Comparison of ENCODE assay signal across 15 cellular contexts in genomic region chr13:113769106-113769505, GRCh38. TPM values are rescaled to one million over a fixed set of nuclear protein-coding genes. Genes with fewer than 3 reads are reported as not detected.
DNase-seq lines count a peak whose midpoint lies in the region; ATAC-seq and TF ChIP-seq lines count a peak whose summit lies in the region.
"Had no signal": no experiment of that assay in that cellular context is flagged by ENCODE, and none has a peak within 500 bp of the region (broad histone marks: within the 10 kb centered on the region; RNA-seq: fewer than 3 reads in every experiment).

No MANE protein-coding gene starts in this region.

- H3K4me1 ChIP-seq in endodermal cell (ENCODE audit: control insufficient read depth, insufficient read depth, low read length), result no peaks in the 10 kb centered on the region
- no peaks in the 10 kb centered on the region for H3K4me1 ChIP-seq in aorta (ENCODE audit: control insufficient read depth in 1 of 2, insufficient read depth in 2 of 2, low read length in 2 of 2)

- no peak overlapping the region for H3K4me3 Mint-ChIP-seq in endodermal cell
- H3K4me3 Mint-ChIP-seq: CD4-positive, alpha-beta T cell had no signal

- 89 to 93% methylated on average over 5 of the region's 5 CpGs for WGBS in endodermal cell (ENCODE audit: insufficient coverage in 1 of 2, insufficient read length in 1 of 2), 2 experiments
- WGBS in aorta, 2 donors, result 85 to 91% methylated on average over 5 of the region's 5 CpGs

- no peak overlapping the region for H3K27ac Mint-ChIP-seq in endodermal cell
- H3K27ac Mint-ChIP-seq: CD4-positive, alpha-beta T cell had no signal

- H3K9ac ChIP-seq in endodermal cell (ENCODE audit: extremely low read depth, low read length, poor library complexity, severe bottlenecking), result no peak overlapping the region
- H3K9ac ChIP-seq: GM23248 had no signal

- no peaks in the 10 kb centered on the region for H3K27me3 ChIP-seq in endodermal cell (ENCODE audit: control insufficient read depth, insufficient read depth, low read length, poor library complexity, severe bottlenecking)
- no peaks in the 10 kb centered on the region for H3K27me3 ChIP-seq in aorta (ENCODE audit: control insufficient read depth in 1 of 2, insufficient read depth in 2 of 2, low read length in 1 of 2)

- peaks cover 1% of the 10 kb centered on the region for H3K27me3 Mint-ChIP-seq in endodermal cell (ENCODE audit: insufficient read depth)

- peak; percentile 41 for DNase-seq in activated effector memory CD4-positive, alpha-beta T cell treated with anti-CD3 and anti-CD28 coated beads, Interleukin-2, amount 50 U/mL, for 16 hours
- DNase-seq in activated effector memory CD4-positive, alpha-beta T cell treated with Interleukin-2 at 50 U/mL for 16 hours, result no peak
- peak; percentile 15 for DNase-seq in endodermal cell
- peak; percentile 64 for DNase-seq in posterior vena cava (ENCODE audit: low spot score)
- no peak for DNase-seq in NCI-H345 (lab: John Stamatoyannopoulos, UW)
- DNase-seq in aorta, result no peak
- DNase-seq: 8988T; AML-193; C1 segment of cervical spinal cord; Calu3; CD4-positive, alpha-beta T cell; DMS 273 treated with DMSO at 0.1 percent for 48 hours; GM23248 had no signal

- peaks cover 4% of the 10 kb centered on the region for H3K9me3 Mint-ChIP-seq in endodermal cell

- H3K9me3 ChIP-seq in endodermal cell (ENCODE audit: control insufficient read depth, low read length) (no peaks in the 10 kb centered on the region), aorta (ENCODE audit: control insufficient read depth, low read length) (no peaks in the 10 kb centered on the region)

- H3K4me3 ChIP-seq in endodermal cell (ENCODE audit: low read length) (no peak overlapping the region), aorta (ENCODE audit: low read length in 2 of 2) (no peak overlapping the region)
- H3K4me3 ChIP-seq: GM23248 had no signal

- H3K36me3 ChIP-seq in endodermal cell (ENCODE audit: control insufficient read depth, insufficient read depth, low read length) (no peaks in the 10 kb centered on the region), aorta (ENCODE audit: control insufficient read depth in 1 of 2, insufficient read depth in 2 of 2, low read length in 1 of 2) (no peaks in the 10 kb centered on the region)

- intact Hi-C loops in posterior vena cava (cut with DNase I), result no loop called here
- intact Hi-C loops in aorta (cut with DNase I), result no loop called here

- no peaks in the 10 kb centered on the region for H3K36me3 Mint-ChIP-seq in endodermal cell (ENCODE audit: low read depth)

- H3K4me1 Mint-ChIP-seq in endodermal cell, result peaks cover 6% of the 10 kb centered on the region

- TF ChIP-seq CTCF in endodermal cell (conservative IDR thresholded peaks at IDR 0.05), result no peak

- no peak overlapping the region for H3K27ac ChIP-seq in endodermal cell (ENCODE audit: low read depth, low read length)
- no peak overlapping the region for H3K27ac ChIP-seq in aorta (ENCODE audit: low read depth in 1 of 2, low read length in 2 of 2)
- H3K27ac ChIP-seq: GM23248, HL-60 had no signal

- ATAC-seq in GM19023 (IDR thresholded peaks at IDR 0.05; ENCODE audit: unreplicated experiment) (no peak), aorta (ENCODE audit: low FRiP score) (no peak)

RNA-seq across cellular contexts. Expression of gene TMEM255B, which starts 10.1 kb away (rescaled TPM):
- 1 to 10 TPM in 1 of 2 donors, under 1 TPM in 1; 0.55 to 2.1 TPM for total RNA-seq in endodermal cell
- polyA plus RNA-seq in endodermal cell (2013, experiment 1 of 2), result 2.4 TPM
- polyA plus RNA-seq in endodermal cell (2013, experiment 2 of 2), result 1.9 TPM
- 10 to 100 TPM; 20.2 to 22.9 TPM for total RNA-seq in posterior vena cava
- 10 to 100 TPM; 36.6 to 67.3 TPM for total RNA-seq in aorta
- polyA plus RNA-seq in aorta, result 1 to 10 TPM in 1 of 2 donors, under 1 TPM in 1; 0.63 to 4.3 TPM
- total RNA-seq: Calu3, GM23248 had no signal

Comparison
In these comparisons a context has a peak if more than half of its experiments do, and no peak if none do; other contexts are left out.
1. DNase-seq: peak in activated effector memory CD4-positive, alpha-beta T cell treated with anti-CD3 and anti-CD28 coated beads, Interleukin-2, amount 50 U/mL, for 16 hours (single experiment), endodermal cell (single experiment) and posterior vena cava (single experiment); none in activated effector memory CD4-positive, alpha-beta T cell treated with Interleukin-2 at 50 U/mL for 16 hours (single experiment), NCI-H345 (single experiment) and aorta (0 of 2).
2. RNA of gene TMEM255B, which starts 10.1 kb away (total RNA-seq): 36.6 to 67.3 TPM in aorta and 20.2 to 22.9 TPM in posterior vena cava; 0.55 to 2.1 TPM in endodermal cell; every median in the first group is over 4 times any median in the second.